ENCODE assay signal across 7 cellular contexts in genomic region chr16:90106269-90106668, GRCh38. TPM values are rescaled to one million over a fixed set of nuclear protein-coding genes. Genes with fewer than 3 reads are reported as not detected.
DNase-seq lines count a peak whose midpoint lies in the region; ATAC-seq and TF ChIP-seq lines count a peak whose summit lies in the region.
"Not testable (repeated sequence)": the region's sequence is repeated elsewhere in the genome, so short reads cannot be mapped to it uniquely, and the experiment has no call there.

No MANE protein-coding gene starts in this region.

- intact Hi-C loops in Right ventricle myocardium inferior (cut with DNase I) = not testable (repeated sequence)

- H3K27me3 Mint-ChIP-seq in activated CD4-positive, alpha-beta T cell treated with anti-CD3 and anti-CD28 coated beads, Interleukin-2, amount 10 ng/mL, durations not matched to agents 7 days and 5 days = not testable (repeated sequence)
- peaks cover 23% of the 10 kb centered on the region for H3K27me3 Mint-ChIP-seq in activated naive CD4-positive, alpha-beta T cell treated with anti-CD3 and anti-CD28 coated beads, Interleukin-2, amount 10 ng/mL, durations not matched to agents 7 days and 5 days

- not testable (repeated sequence) for H3K9me3 Mint-ChIP-seq in activated CD4-positive, alpha-beta T cell treated with anti-CD3 and anti-CD28 coated beads, Interleukin-2, amount 10 ng/mL, durations not matched to agents 7 days and 5 days; activated naive CD4-positive, alpha-beta T cell treated with anti-CD3 and anti-CD28 coated beads, Interleukin-2, amount 10 ng/mL, durations not matched to agents 7 days and 5 days

- POLR2A ChIA-PET in activated CD4-positive, alpha-beta T cell treated with anti-CD3 and anti-CD28 coated beads, Interleukin-2, amount 10 ng/mL, durations not matched to agents 7 days and 5 days (lab: Charles Lee) = not testable (repeated sequence)

- peak; percentile 69 for ATAC-seq in HG03520 (IDR thresholded peaks at IDR 0.05; ENCODE audit: unreplicated experiment)
- ATAC-seq in Right ventricle myocardium inferior = not testable (repeated sequence)

- H3K4me3 Mint-ChIP-seq in activated CD4-positive, alpha-beta T cell treated with anti-CD3 and anti-CD28 coated beads, Interleukin-2, amount 10 ng/mL, durations not matched to agents 7 days and 5 days = peak overlapping the region; percentile 70
- not testable (repeated sequence) for H3K4me3 Mint-ChIP-seq in activated naive CD4-positive, alpha-beta T cell treated with anti-CD3 and anti-CD28 coated beads, Interleukin-2, amount 10 ng/mL, durations not matched to agents 7 days and 5 days

- H3K36me3 Mint-ChIP-seq in activated CD4-positive, alpha-beta T cell treated with anti-CD3 and anti-CD28 coated beads, Interleukin-2, amount 10 ng/mL, durations not matched to agents 7 days and 5 days (ENCODE audit: low read depth); activated naive CD4-positive, alpha-beta T cell treated with anti-CD3 and anti-CD28 coated beads, Interleukin-2, amount 10 ng/mL, durations not matched to agents 7 days and 5 days: not testable (repeated sequence)

- H3K9me3 ChIP-seq in mononuclear cell (ENCODE audit: low read depth, low read length) = not testable (repeated sequence)

- H3K4me3 ChIP-seq in mononuclear cell (ENCODE audit: low read length) = peak overlapping the region; percentile 23

- peaks cover 12% of the 10 kb centered on the region for H3K4me1 ChIP-seq in mononuclear cell (ENCODE audit: insufficient read depth, low read length)

- not testable (repeated sequence) for H3K27ac Mint-ChIP-seq in activated CD4-positive, alpha-beta T cell treated with anti-CD3 and anti-CD28 coated beads, Interleukin-2, amount 10 ng/mL, durations not matched to agents 7 days and 5 days; activated naive CD4-positive, alpha-beta T cell treated with anti-CD3 and anti-CD28 coated beads, Interleukin-2, amount 10 ng/mL, durations not matched to agents 7 days and 5 days

- not testable (repeated sequence) for H3K4me1 Mint-ChIP-seq in activated CD4-positive, alpha-beta T cell treated with anti-CD3 and anti-CD28 coated beads, Interleukin-2, amount 10 ng/mL, durations not matched to agents 7 days and 5 days; activated naive CD4-positive, alpha-beta T cell treated with anti-CD3 and anti-CD28 coated beads, Interleukin-2, amount 10 ng/mL, durations not matched to agents 7 days and 5 days

- not testable (repeated sequence) for H3K27me3 ChIP-seq in mononuclear cell (ENCODE audit: insufficient read depth, low read length)

- peak; percentile 30 for TF ChIP-seq CTCF in GM13976 (IDR thresholded peaks at IDR 0.05; ENCODE audit: borderline replicate concordance, control extremely low read depth, extremely low read depth, insufficient read depth, missing control alignments)

- CTCF ChIA-PET in activated CD4-positive, alpha-beta T cell treated with anti-CD3 and anti-CD28 coated beads, Interleukin-2, amount 10 ng/mL, durations not matched to agents 7 days and 5 days (lab: Charles Lee); activated naive CD4-positive, alpha-beta T cell treated with anti-CD3 and anti-CD28 coated beads, Interleukin-2, amount 10 ng/mL, durations not matched to agents 7 days and 5 days (lab: Charles Lee): not testable (repeated sequence)

- DNase-seq in GM13976 (ENCODE audit: low spot score) (peak; percentile 54), Right ventricle myocardium inferior (ENCODE audit: missing footprints) (peak; percentile 50)
- DNase-seq in activated CD4-positive, alpha-beta T cell treated with anti-CD3 and anti-CD28 coated beads, Interleukin-2, amount 10 ng/mL, durations not matched to agents 7 days and 5 days = peak; percentile 74
- DNase-seq in activated naive CD4-positive, alpha-beta T cell treated with anti-CD3 and anti-CD28 coated beads, Interleukin-2, amount 10 ng/mL, durations not matched to agents 7 days and 5 days = peak; percentile 72
- peak; percentile 77 for DNase-seq in stimulated activated CD4-positive, alpha-beta T cell treated with anti-CD3 and anti-CD28 coated beads, Interleukin-1b, Interleukin-23, amount 100 ng/mL, for 48 hours

- in situ Hi-C loops in GM13976 (cut with MboI; ENCODE audit: low sequenced_read_pairs, unreplicated experiment) = not testable (repeated sequence)

RNA-seq across cellular contexts. Expression of gene PRDM7, which starts 29.1 kb away (rescaled TPM):
- not detected for total RNA-seq in activated CD4-positive, alpha-beta T cell treated with anti-CD3 and anti-CD28 coated beads, Interleukin-2, amount 10 ng/mL, durations not matched to agents 7 days and 5 days
- total RNA-seq in Right ventricle myocardium inferior (not detected), mononuclear cell (not detected)
